ENCODE assay signal across 33 cellular contexts in the genomic region with DNA sequence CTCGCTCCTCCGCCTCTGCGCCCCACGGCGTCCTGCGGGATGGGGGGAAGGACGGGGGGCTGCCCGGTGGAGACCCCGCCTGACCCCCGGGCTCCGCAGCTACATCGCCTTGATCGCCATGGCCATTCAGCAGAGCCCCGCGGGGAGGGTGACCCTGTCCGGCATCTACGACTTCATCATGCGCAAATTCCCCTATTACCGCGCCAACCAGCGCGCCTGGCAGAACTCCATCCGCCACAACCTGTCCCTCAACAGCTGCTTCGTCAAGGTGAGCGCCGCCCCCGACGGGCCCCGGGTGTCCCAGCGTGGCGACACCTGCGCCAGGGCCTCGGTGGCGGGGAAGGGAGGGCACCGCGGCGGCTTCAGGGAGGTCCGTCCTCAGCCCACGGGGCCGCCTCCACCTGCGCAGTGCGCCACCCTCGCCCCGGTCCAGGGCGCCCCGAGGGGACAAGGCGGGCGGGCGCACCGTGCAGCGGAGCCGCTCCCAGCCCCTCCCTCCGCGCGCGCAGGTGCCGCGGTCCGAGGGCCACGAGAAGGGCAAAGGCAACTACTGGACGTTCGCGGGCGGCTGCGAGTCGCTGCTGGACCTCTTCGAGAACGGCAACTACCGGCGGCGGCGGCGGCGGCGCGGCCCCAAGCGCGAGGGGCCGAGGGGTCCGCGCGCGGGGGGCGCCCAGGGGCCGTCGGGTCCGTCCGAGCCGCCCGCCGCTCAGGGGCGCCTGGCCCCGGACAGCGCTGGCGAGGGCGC. TPM values are rescaled to one million over a fixed set of nuclear protein-coding genes. Genes with fewer than 3 reads are reported as not detected.
A peak's percentile ranks its signal among the peaks of the same experiment; 100 is the strongest.
DNase-seq lines count a peak whose midpoint lies in the region; FAIRE-seq and TF ChIP-seq lines count a peak whose summit lies in the region.
"Had no signal": no experiment of that assay in that cellular context is flagged by ENCODE, and none has a peak within 500 bp of the region (broad histone marks: within the 10 kb centered on the region; RNA-seq: fewer than 3 reads in every experiment).

No MANE protein-coding gene starts in this region.

- H2BK120ac ChIP-seq in trophoblast cell (ENCODE audit: insufficient read depth, low read length, poor library complexity), result no peak overlapping the region

- H2AFZ ChIP-seq in trophoblast cell (ENCODE audit: insufficient read depth, low read length, poor library complexity), result no peak overlapping the region

- in situ Hi-C loops in GM13976 (cut with MboI; ENCODE audit: low sequenced_read_pairs, unreplicated experiment), result no loop called here

- H3K27me3 ChIP-seq in small intestine (ENCODE audit: control insufficient read depth in 2 of 2, insufficient read depth in 2 of 2, low read length in 2 of 2) (peaks cover 11 to 25% of the 10 kb centered on the region in 2 donors), trophoblast cell (ENCODE audit: insufficient read depth, low read length) (peaks cover 26% of the 10 kb centered on the region), A673 (replicated peaks; ENCODE audit: insufficient read depth, low read depth, low read length, poor library complexity) (peaks cover 90% of the 10 kb centered on the region)
- H3K27me3 ChIP-seq: BLaER1 had no signal

- no peak for FAIRE-seq in small intestine (lab: Jason Lieb, UNC)
- FAIRE-seq: bronchial epithelial cell, GM19239, HTR-8/SVneo had no signal

- no peak overlapping the region for H3K4me2 ChIP-seq in trophoblast cell (ENCODE audit: low read length)
- H3K4me2 ChIP-seq: BLaER1 had no signal

- CTCF ChIA-PET in A673 (lab: Charles Lee), result no interaction called here

- no peak overlapping the region for H3K9ac ChIP-seq in trophoblast cell (ENCODE audit: low read length)
- H3K9ac ChIP-seq: BLaER1 had no signal

- POLR2A ChIA-PET in A673 (lab: Charles Lee; ENCODE audit: low non-redundant PET), result no interaction called here

- DNase-seq in GM13976 (ENCODE audit: low spot score) (peak; percentile 23), NCI-H2171 treated with DMSO at 0.1 percent for 48 hours (lab: John Stamatoyannopoulos, UW) (peak; percentile 57), left kidney (ENCODE audit: low read depth, low spot score) (peak; percentile 46), small intestine (peak; percentile 21), trophoblast cell (no peak), NCI-H2107 (lab: John Stamatoyannopoulos, UW) (no peak), A673 (ENCODE audit: low spot score) (no peak)
- DNase-seq: activated CD4-positive, alpha-beta T cell treated with anti-CD3 and anti-CD28 coated beads, Interleukin-2, amount 50 U/mL, for 4 hours; activated CD8-positive, alpha-beta memory T cell treated with anti-CD3 and anti-CD28 coated beads, Interleukin-2, amount 50 U/mL, for 4 hours; activated naive CD4-positive, alpha-beta T cell treated with anti-CD3 and anti-CD28 coated beads, Interleukin-2, amount 50 U/mL, for 16 hours; amygdala; COR-L47; DMS53; effector CD4-positive, alpha-beta T cell; GDM1; mammary epithelial cell; NCI-H1417 treated with DMSO at 0.1 percent for 48 hours; NCI-H510A treated with DMSO at 0.1 percent for 48 hours; nephron progenitor cell; SIG-M5; stimulated activated CD4-positive, alpha-beta T cell treated with anti-CD3 and anti-CD28 coated beads, Interleukin-15, amount 100 ng/mL, for 24 hours; stimulated activated naive CD8-positive, alpha-beta T cell treated with anti-CD3 and anti-CD28 coated beads, Interleukin-15, Interleukin-2, amounts not matched to agents 100 U/mL and 50 U/mL, for 24 hours; T1000 had no signal

- intact Hi-C loops in A673 (cut with micrococcal nuclease; ENCODE audit: unreplicated experiment), result no loop called here

- H3K4ac ChIP-seq in trophoblast cell (ENCODE audit: low read depth, low read length), result no peak overlapping the region

- H3K14ac ChIP-seq in trophoblast cell (ENCODE audit: low read length), result no peak overlapping the region

- H3K9me3 ChIP-seq in small intestine (ENCODE audit: control insufficient read depth, low read depth), result no peaks in the 10 kb centered on the region
- peaks cover 10% of the 10 kb centered on the region for H3K9me3 ChIP-seq in trophoblast cell (ENCODE audit: insufficient read depth, low read depth, low read length)
- H3K9me3 ChIP-seq in A673 (ENCODE audit: low read depth, low read length, poor library complexity, severe bottlenecking), result no peaks in the 10 kb centered on the region
- H3K9me3 ChIP-seq: sigmoid colon, thoracic aorta had no signal

- H3K18ac ChIP-seq in trophoblast cell (ENCODE audit: low read length), result no peak overlapping the region

- H2AK5ac ChIP-seq in trophoblast cell (ENCODE audit: low read length), result no peak overlapping the region

- peak overlapping the region in 1 of 2 donors; percentile 9 for H3K4me3 ChIP-seq in small intestine (ENCODE audit: low read depth in 1 of 2, low read length in 2 of 2)
- no peak overlapping the region for H3K4me3 ChIP-seq in trophoblast cell (ENCODE audit: low read depth, low read length)
- H3K4me3 ChIP-seq in A673 (ENCODE audit: low read depth, low read length, poor library complexity, severe bottlenecking), result no peak overlapping the region
- H3K4me3 ChIP-seq: BLaER1, sigmoid colon, thoracic aorta had no signal

- no peaks in the 10 kb centered on the region for H3K36me3 ChIP-seq in small intestine (ENCODE audit: control insufficient read depth in 2 of 2, insufficient read depth in 2 of 2, low read length in 2 of 2)
- H3K36me3 ChIP-seq in trophoblast cell (ENCODE audit: control insufficient read depth in 1 of 2, insufficient read depth in 2 of 2, low read length in 2 of 2), result no peaks in the 10 kb centered on the region
- H3K36me3 ChIP-seq in A673 (ENCODE audit: insufficient read depth, low read length, poor library complexity, severe bottlenecking), result no peaks in the 10 kb centered on the region
- H3K36me3 ChIP-seq: BLaER1, sigmoid colon, thoracic aorta had no signal

- no peaks in the 10 kb centered on the region for H3K79me2 ChIP-seq in trophoblast cell (ENCODE audit: control insufficient read depth, insufficient read depth, low read length, poor library complexity)

- H3K27ac ChIP-seq in small intestine (ENCODE audit: low read depth in 1 of 2, low read length in 1 of 2), result no peak overlapping the region
- H3K27ac ChIP-seq in trophoblast cell (ENCODE audit: low read depth, low read length), result no peak overlapping the region
- no peak overlapping the region for H3K27ac ChIP-seq in A673 (ENCODE audit: low read depth, low read length, poor library complexity, severe bottlenecking)
- H3K27ac ChIP-seq: BLaER1, sigmoid colon, thoracic aorta had no signal

- TF ChIP-seq CTCF in GM13976 (IDR thresholded peaks at IDR 0.05; ENCODE audit: borderline replicate concordance, control extremely low read depth, extremely low read depth, insufficient read depth, missing control alignments), result no peak
- TF ChIP-seq CTCF in A673 (conservative IDR thresholded peaks at IDR 0.05; ENCODE audit: low read depth, low read length), result no peak

- 4 to 12% (median 10%) methylated on average over 28 to 96 of the region's 96 CpGs for WGBS in small intestine, 3 donors
- no CpG with 5 or more reads among the region's 96 CpGs for WGBS in trophoblast cell (ENCODE audit: extremely low coverage, insufficient coverage, insufficient read length)

- no peak overlapping the region for H4K12ac ChIP-seq in trophoblast cell (ENCODE audit: low read depth, low read length)

- no peaks in the 10 kb centered on the region for H3K4me1 ChIP-seq in small intestine (ENCODE audit: control insufficient read depth in 2 of 2, insufficient read depth in 1 of 2, low read depth in 1 of 2, low read length in 1 of 2)
- no peaks in the 10 kb centered on the region for H3K4me1 ChIP-seq in trophoblast cell (ENCODE audit: control insufficient read depth in 1 of 2, insufficient read depth in 2 of 2, low read length in 2 of 2)
- H3K4me1 ChIP-seq in A673 (ENCODE audit: insufficient read depth, low read length, poor library complexity, severe bottlenecking), result no peaks in the 10 kb centered on the region

- no TSS peak for BruUV-seq in A673 (replicated peaks; lab: Mats Ljungman, UMichigan)

- no peak overlapping the region for H2BK12ac ChIP-seq in trophoblast cell (ENCODE audit: low read length)

- H4K91ac ChIP-seq in trophoblast cell (ENCODE audit: low read depth, low read length), result no peak overlapping the region

- H3K23ac ChIP-seq in trophoblast cell (ENCODE audit: low read length), result no peak overlapping the region

- H2BK5ac ChIP-seq in trophoblast cell (ENCODE audit: low read depth, low read length, poor library complexity), result no peak overlapping the region

- H3K79me1 ChIP-seq in trophoblast cell (ENCODE audit: low read length), result no peaks in the 10 kb centered on the region

- H4K8ac ChIP-seq in trophoblast cell (ENCODE audit: low read depth, low read length), result no peak overlapping the region

RNA-seq across cellular contexts. Expression of gene FOXL3, which starts 0.8 kb away (rescaled TPM):
- polyA plus RNA-seq in small intestine, result not detected
- polyA plus RNA-seq in trophoblast cell (2013), result not detected in 2 replicates
- total RNA-seq in A673 (2021), result not detected in 2 replicates
- total RNA-seq: activated T-helper 1 cell treated with anti-CD3 and anti-CD28 coated beads, Interleukin-12 subunit alpha, Interleukin-12 subunit beta, Interleukin-2, Interleukin-4 antibody, amounts not matched to agents 30 ng/mL and 10 ng/mL and 1 ng/mL, durations not matched to agents 14 hours and 24 hours and 36 hours; bronchial epithelial cell; epithelial cell of proximal tubule; kidney epithelial cell; mammary epithelial cell; sigmoid colon; thoracic aorta had no signal
- polyA plus RNA-seq: AG04450, mammary epithelial cell, sigmoid colon had no signal

Comparison
In these comparisons a context has a peak if more than half of its experiments do, and no peak if none do; other contexts are left out.
1. DNase-seq: peak in GM13976 (single experiment), NCI-H2171 treated with DMSO at 0.1 percent for 48 hours (single experiment), left kidney (single experiment) and small intestine (single experiment); none in trophoblast cell (0 of 2), NCI-H2107 (single experiment) and A673 (single experiment).